Comparison of ENCODE assay signal across 17 cellular contexts in genomic region chr5:88377240-88377639, GRCh38.
"Had no signal": no experiment of that assay in that cellular context is flagged by ENCODE, and none has a peak within 500 bp of the region (broad histone marks: within the 10 kb centered on the region; RNA-seq: fewer than 3 reads in every experiment).

No MANE protein-coding gene starts in this region.

- H3K4me2 ChIP-seq: neural progenitor cell, smooth muscle cell had no signal

- H3K36me3 ChIP-seq: esophagus muscularis mucosa, gastroesophageal sphincter, left lung, lower lobe of right lung, neural progenitor cell, ovary, right atrium auricular region, suprapubic skin, thyroid gland had no signal

- H2AFZ ChIP-seq: neural progenitor cell had no signal

- H3K9me3 ChIP-seq: esophagus muscularis mucosa, gastroesophageal sphincter, lower lobe of right lung, ovary, right atrium auricular region, suprapubic skin, thyroid gland had no signal

- H3K27ac ChIP-seq: epithelial cell of prostate, esophagus muscularis mucosa, gastroesophageal sphincter, left lung, lower lobe of right lung, neural progenitor cell, ovary, right atrium auricular region, suprapubic skin, thyroid gland had no signal

- ATAC-seq: effector memory CD8-positive, alpha-beta T cell; gastroesophageal sphincter; left lung; lower lobe of right lung; natural killer cell treated with Interleukin-12 subunit alpha and Interleukin-12 subunit beta and Interleukin-15 and Interleukin-18, amount 100 ng/mL, for 72 hours; stimulated activated naive CD8-positive, alpha-beta T cell treated with anti-CD3 and anti-CD28 coated beads, Interleukin-15, Interleukin-2, amounts not matched to agents 100 U/mL and 50 U/mL, for 24 hours had no signal

- H3K9ac ChIP-seq: neural progenitor cell had no signal

- H3K4me1 ChIP-seq: esophagus muscularis mucosa, gastroesophageal sphincter, left lung, lower lobe of right lung, neural progenitor cell, right atrium auricular region, suprapubic skin, thyroid gland had no signal

- H3K27me3 ChIP-seq: esophagus muscularis mucosa, gastroesophageal sphincter, left lung, neural progenitor cell, ovary, right atrium auricular region, suprapubic skin, thyroid gland had no signal

- H3K4me3 ChIP-seq: esophagus muscularis mucosa, gastroesophageal sphincter, left lung, lower lobe of right lung, neural progenitor cell, ovary, right atrium auricular region, smooth muscle cell, suprapubic skin, thyroid gland had no signal

- DNase-seq: effector memory CD8-positive, alpha-beta T cell; glutamatergic neuron; lower lobe of right lung; nucleus accumbens; ovary; stimulated activated CD4-positive, alpha-beta T cell treated with anti-CD3 and anti-CD28 coated beads, Interleukin-2, amount 100 ng/mL, for 48 hours; stimulated activated naive CD8-positive, alpha-beta T cell treated with anti-CD3 and anti-CD28 coated beads, Interleukin-15, Interleukin-2, amounts not matched to agents 100 U/mL and 50 U/mL, for 24 hours; thyroid gland had no signal
